ENCODE assay signal across 30 cellular contexts in genomic region chr9:131008086-131008485, GRCh38. TPM values are rescaled to one million over a fixed set of nuclear protein-coding genes. Genes with fewer than 3 reads are reported as not detected.
"Had no signal": no experiment of that assay in that cellular context is flagged by ENCODE, and none has a peak within 500 bp of the region (broad histone marks: within the 10 kb centered on the region; RNA-seq: fewer than 3 reads in every experiment).

No MANE protein-coding gene starts in this region.

- H3K9me3 Mint-ChIP-seq: activated CD4-positive, alpha-beta T cell treated with anti-CD3 and anti-CD28 coated beads, Interleukin-2, amount 10 ng/mL, durations not matched to agents 7 days and 5 days; activated naive CD4-positive, alpha-beta T cell treated with anti-CD3 and anti-CD28 coated beads, Interleukin-2, amount 10 ng/mL, durations not matched to agents 7 days and 5 days; activated naive CD8-positive, alpha-beta T cell treated with anti-CD3 and anti-CD28 coated beads, Interleukin-2, amount 50 U/mL, for 24 hours; activated T-cell treated with anti-CD3 and anti-CD28 coated beads, Interleukin-2, amount 50 U/mL, for 24 hours; activated T-helper 1 cell treated with anti-CD3 and anti-CD28 coated beads, Interleukin-12 subunit alpha, Interleukin-12 subunit beta, Interleukin-2, Interleukin-4 antibody, amounts not matched to agents 30 ng/mL and 10 ng/mL and 1 ng/mL, durations not matched to agents 14 hours and 24 hours and 36 hours; T-helper 1 cell treated with Interleukin-12 subunit alpha and Interleukin-12 subunit beta and Interleukin-4 antibody, amounts not matched to agents 30 μg/mL and 1 μg/mL, for 36 hours; T-helper 2 cell treated with Interferon-gamma antibody and Interleukin-4, amounts not matched to agents 5 μg/mL and 100 μg/mL, for 36 hours had no signal

- H3K27ac ChIP-seq: KMS-11, Peyer's patch had no signal

- H3K4me3 Mint-ChIP-seq: activated CD4-positive, alpha-beta T cell treated with anti-CD3 and anti-CD28 coated beads, Interleukin-2, amount 10 ng/mL, durations not matched to agents 7 days and 5 days; activated CD8-positive, alpha-beta T cell treated with anti-CD3 and anti-CD28 coated beads, Interleukin-2, amount 10 ng/mL, durations not matched to agents 7 days and 5 days; activated naive CD4-positive, alpha-beta T cell treated with anti-CD3 and anti-CD28 coated beads, Interleukin-2, amount 10 ng/mL, durations not matched to agents 7 days and 5 days; activated naive CD8-positive, alpha-beta T cell treated with anti-CD3 and anti-CD28 coated beads, Interleukin-2, amount 50 U/mL, for 24 hours; activated T-cell treated with anti-CD3 and anti-CD28 coated beads, Interleukin-2, amount 50 U/mL, for 24 hours; activated T-helper 1 cell treated with anti-CD3 and anti-CD28 coated beads, Interleukin-12 subunit alpha, Interleukin-12 subunit beta, Interleukin-2, Interleukin-4 antibody, amounts not matched to agents 30 ng/mL and 10 ng/mL and 1 ng/mL, durations not matched to agents 14 hours and 24 hours and 36 hours; T-helper 1 cell treated with Interleukin-12 subunit alpha and Interleukin-12 subunit beta and Interleukin-4 antibody, amounts not matched to agents 30 μg/mL and 1 μg/mL, for 36 hours; T-helper 2 cell treated with Interferon-gamma antibody and Interleukin-4, amounts not matched to agents 5 μg/mL and 100 μg/mL, for 36 hours had no signal

- H3K9me3 ChIP-seq: Peyer's patch had no signal

- H3K9ac ChIP-seq: KMS-11 had no signal

- H3K36me3 Mint-ChIP-seq: activated naive CD4-positive, alpha-beta T cell treated with anti-CD3 and anti-CD28 coated beads, Interleukin-2, amount 10 ng/mL, durations not matched to agents 7 days and 5 days; activated naive CD8-positive, alpha-beta T cell; brain had no signal

- H3K36me3 ChIP-seq: Peyer's patch had no signal

- ATAC-seq: activated CD4-positive, CD25-positive, alpha-beta regulatory T cell treated with anti-CD3 and anti-CD28 coated beads, Interleukin-2, amount 50 U/mL, for 24 hours had no signal

- H3K27ac Mint-ChIP-seq: activated CD4-positive, alpha-beta T cell treated with anti-CD3 and anti-CD28 coated beads for 36 hours; activated CD4-positive, alpha-beta T cell treated with anti-CD3 and anti-CD28 coated beads, Interleukin-2, amount 10 ng/mL, durations not matched to agents 7 days and 5 days; activated CD8-positive, alpha-beta T cell treated with anti-CD3 and anti-CD28 coated beads, Interleukin-2, amount 10 ng/mL, durations not matched to agents 7 days and 5 days; activated naive CD4-positive, alpha-beta T cell treated with anti-CD3 and anti-CD28 coated beads, Interleukin-2, amount 10 ng/mL, durations not matched to agents 7 days and 5 days; activated naive CD8-positive, alpha-beta T cell; activated naive CD8-positive, alpha-beta T cell treated with anti-CD3 and anti-CD28 coated beads, Interleukin-2, amount 50 U/mL, for 24 hours; activated T-cell treated with anti-CD3 and anti-CD28 coated beads, Interleukin-2, amount 50 U/mL, for 24 hours; activated T-helper 1 cell treated with anti-CD3 and anti-CD28 coated beads, Interleukin-12 subunit alpha, Interleukin-12 subunit beta, Interleukin-2, Interleukin-4 antibody, amounts not matched to agents 30 ng/mL and 10 ng/mL and 1 ng/mL, durations not matched to agents 14 hours and 24 hours and 36 hours; T-helper 1 cell treated with Interleukin-12 subunit alpha and Interleukin-12 subunit beta and Interleukin-4 antibody, amounts not matched to agents 30 μg/mL and 1 μg/mL, for 36 hours; T-helper 2 cell treated with Interferon-gamma antibody and Interleukin-4, amounts not matched to agents 5 μg/mL and 100 μg/mL, for 36 hours had no signal

- FAIRE-seq: bronchial epithelial cell, TTC549 had no signal

- DNase-seq: activated CD4-positive, alpha-beta T cell treated with anti-CD3 and anti-CD28 coated beads, Interleukin-2, amount 10 ng/mL, durations not matched to agents 7 days and 5 days; activated CD8-positive, alpha-beta T cell treated with anti-CD3 and anti-CD28 coated beads, Interleukin-2, amount 10 ng/mL, durations not matched to agents 7 days and 5 days; activated effector memory CD4-positive, alpha-beta T cell treated with Interleukin-2 at 50 U/mL for 16 hours; activated naive CD4-positive, alpha-beta T cell treated with anti-CD3 and anti-CD28 coated beads, Interleukin-2, amount 10 ng/mL, durations not matched to agents 7 days and 5 days; activated naive CD8-positive, alpha-beta T cell treated with anti-CD3 and anti-CD28 coated beads, Interleukin-2, amount 50 U/mL, for 24 hours; activated T-cell treated with anti-CD3 and anti-CD28 coated beads, Interleukin-2, amount 50 U/mL, for 24 hours; MM.1S; MV-4-11; NCI-H1092; NCI-H1436 treated with DMSO at 0.1 percent for 48 hours; NCI-H187; NCI-H2029 treated with DMSO at 0.1 percent for 48 hours; NCI-H2107; NCI-H2171; NCI-H510A; NK-92 treated with Interleukin-12 subunit alpha and Interleukin-12 subunit beta, amount 100 ng/mL, for 24 hours; PC-3; Peyer's patch; SIG-M5 had no signal

- H3K4me2 ChIP-seq: KMS-11 had no signal

- H3K4me1 Mint-ChIP-seq: activated CD4-positive, alpha-beta T cell treated with anti-CD3 and anti-CD28 coated beads for 36 hours; activated naive CD8-positive, alpha-beta T cell treated with anti-CD3 and anti-CD28 coated beads, Interleukin-2, amount 50 U/mL, for 24 hours; brain had no signal

RNA-seq across cellular contexts. Expression of gene LAMC3, which starts 0.9 kb away (rescaled TPM):
- total RNA-seq: activated CD8-positive, alpha-beta T cell treated with anti-CD3 and anti-CD28 coated beads, Interleukin-2, amount 10 ng/mL, durations not matched to agents 7 days and 5 days; bronchial epithelial cell; LHCN-M2 had no signal
